1 cellular context compared by ENCODE assay signal in genomic region chr16:49439050-49439449, GRCh38.
TF ChIP-seq lines count a peak whose summit lies in the region.

No MANE protein-coding gene starts in this region.

TF ChIP-seq in HepG2, 621 proteins besides CTCF, POLR2A, EP300 and RAD21 (continued from another document):
- TF ChIP-seq ZNF281 (CRISPR knock-in tag; IDR thresholded peaks at IDR 0.05; ENCODE audit: borderline replicate concordance) (no peak), ZNF703 (CRISPR knock-in tag; IDR thresholded peaks at IDR 0.05; ENCODE audit: borderline replicate concordance) (no peak), MLLT10 (CRISPR knock-in tag; IDR thresholded peaks at IDR 0.05) (no peak), ZNF761 (CRISPR knock-in tag; conservative IDR thresholded peaks at IDR 0.05) (no peak), CEBPG (CRISPR knock-in tag; IDR thresholded peaks at IDR 0.05) (no peak), ZNF333 (CRISPR knock-in tag; IDR thresholded peaks at IDR 0.05; ENCODE audit: borderline replicate concordance) (no peak), BHLHE40 (IDR thresholded peaks at IDR 0.05; ENCODE audit: low read length) (no peak), ZMAT5 (CRISPR knock-in tag; IDR thresholded peaks at IDR 0.05; ENCODE audit: borderline replicate concordance, low read depth) (no peak), GABPA (IDR thresholded peaks at IDR 0.05; ENCODE audit: low read depth, low read length) (no peak), GABPA (CRISPR knock-in tag; IDR thresholded peaks at IDR 0.05; ENCODE audit: low read depth) (no peak), BATF2 (CRISPR knock-in tag; IDR thresholded peaks at IDR 0.05) (no peak), U2AF1 (optimal IDR thresholded peaks at IDR 0.05; ENCODE audit: low read depth, low read length) (no peak), HDAC6 (IDR thresholded peaks at IDR 0.05; ENCODE audit: low read depth, low read length) (no peak), RFX3 (CRISPR knock-in tag; IDR thresholded peaks at IDR 0.05) (no peak)
TF ChIP-seq in HepG2: peak in this region for 0.
